23 cellular contexts compared by ENCODE assay signal in the genomic region with DNA sequence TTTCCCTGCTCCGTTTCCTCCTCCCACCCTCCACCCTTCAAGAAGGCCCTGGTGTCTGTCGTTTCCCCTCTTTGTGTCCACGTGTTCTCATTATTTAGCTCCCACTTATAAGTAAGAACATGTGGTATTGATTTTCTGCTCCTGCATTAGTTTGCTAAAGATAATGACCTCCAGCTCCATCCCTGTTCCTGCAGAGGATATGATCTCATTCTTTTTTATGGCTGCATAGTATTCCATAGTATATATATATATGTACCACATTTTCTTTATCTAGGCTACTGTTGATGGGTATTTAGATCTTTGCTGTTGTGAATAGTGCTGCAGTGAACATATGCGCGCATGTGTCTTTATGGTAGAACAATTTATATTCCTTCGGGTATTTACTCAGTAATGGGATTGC.
"Had no signal": no experiment of that assay in that cellular context is flagged by ENCODE, and none has a peak within 500 bp of the region (broad histone marks: within the 10 kb centered on the region; RNA-seq: fewer than 3 reads in every experiment).

No MANE protein-coding gene starts in this region.

- DNase-seq: activated CD4-positive, alpha-beta T cell treated with anti-CD3 and anti-CD28 coated beads for 1 hour; activated CD8-positive, alpha-beta memory T cell treated with anti-CD3 and anti-CD28 coated beads, Interleukin-2, amount 50 U/mL, for 48 hours; activated naive CD4-positive, alpha-beta T cell treated with anti-CD3 and anti-CD28 coated beads for 36 hours; activated T-cell treated with anti-CD3 and anti-CD28 coated beads, Interleukin-2, amount 50 U/mL, for 4 hours; anterior cingulate cortex; body of pancreas; caudate nucleus; dermis blood vessel endothelial cell; effector CD8-positive, alpha-beta T cell; head of caudate nucleus; hypothalamus; mesenchymal stem cell; retina; stimulated activated CD4-positive, alpha-beta T cell treated with anti-CD3 and anti-CD28 coated beads, Interleukin-2, amount 100 ng/mL, for 48 hours; stimulated activated CD8-positive, alpha-beta memory T cell treated with anti-CD3 and anti-CD28 coated beads, Interleukin-4, amount 100 ng/mL, for 48 hours; stimulated activated naive CD4-positive, alpha-beta T cell; T-helper 17 cell; testis; WERI-Rb-1 had no signal

- H3K27ac ChIP-seq: body of pancreas, esophagus muscularis mucosa, testis, vagina, WERI-Rb-1 had no signal

- H3K9me3 Mint-ChIP-seq: activated naive CD4-positive, alpha-beta T cell treated with anti-CD3 and anti-CD28 coated beads for 36 hours; activated T-cell treated with anti-CD3 and anti-CD28 coated beads, Interleukin-2, amount 50 U/mL, for 4 hours; type B pancreatic cell had no signal

- H3K27ac Mint-ChIP-seq: activated naive CD4-positive, alpha-beta T cell treated with anti-CD3 and anti-CD28 coated beads for 36 hours; progenitor cell of endocrine pancreas; type B pancreatic cell had no signal

- H3K4me3 ChIP-seq: body of pancreas, esophagus muscularis mucosa, testis, vagina had no signal

- H3K4me3 Mint-ChIP-seq: activated naive CD4-positive, alpha-beta T cell treated with anti-CD3 and anti-CD28 coated beads for 36 hours; activated T-cell treated with anti-CD3 and anti-CD28 coated beads, Interleukin-2, amount 50 U/mL, for 4 hours; T-helper 17 cell; type B pancreatic cell had no signal

- ATAC-seq: activated T-cell treated with anti-CD3 and anti-CD28 coated beads, Interleukin-2, amount 50 U/mL, for 4 hours; body of pancreas; T-helper 17 cell had no signal

- H3K36me3 ChIP-seq: esophagus muscularis mucosa, vagina had no signal

- H3K9me3 ChIP-seq: body of pancreas, esophagus muscularis mucosa, testis, vagina had no signal

- H3K27me3 ChIP-seq: body of pancreas, testis, vagina had no signal

- H3K27me3 Mint-ChIP-seq: progenitor cell of endocrine pancreas, T-helper 17 cell had no signal
